Comparison of ENCODE assay signal across 19 cellular contexts in genomic region chr10:103842605-103843004, GRCh38.
"Had no signal": no experiment of that assay in that cellular context is flagged by ENCODE, and none has a peak within 500 bp of the region (broad histone marks: within the 10 kb centered on the region; RNA-seq: fewer than 3 reads in every experiment).

No MANE protein-coding gene starts in this region.

- H3K27ac Mint-ChIP-seq: activated CD4-positive, alpha-beta memory T cell treated with anti-CD3 and anti-CD28 coated beads, Interleukin-2, amount 10 ng/mL, durations not matched to agents 7 days and 5 days; activated naive CD8-positive, alpha-beta T cell treated with anti-CD3 and anti-CD28 coated beads, Interleukin-2, amount 10 ng/mL, durations not matched to agents 7 days and 5 days; stimulated activated effector memory CD8-positive, alpha-beta T cell treated with anti-CD3 and anti-CD28 coated beads, Interleukin-12 subunit alpha, Interleukin-12 subunit beta, amount 100 ng/mL, for 72 hours had no signal

- ATAC-seq: left ventricle myocardium superior had no signal

- H3K4me3 ChIP-seq: breast epithelium, esophagus squamous epithelium, thyroid gland, vagina had no signal

- H3K36me3 Mint-ChIP-seq: activated naive CD8-positive, alpha-beta T cell treated with anti-CD3 and anti-CD28 coated beads, Interleukin-2, amount 10 ng/mL, durations not matched to agents 7 days and 5 days; stimulated activated effector memory CD8-positive, alpha-beta T cell treated with anti-CD3 and anti-CD28 coated beads, Interleukin-12 subunit alpha, Interleukin-12 subunit beta, amount 100 ng/mL, for 72 hours had no signal

- DNase-seq: activated CD4-positive, alpha-beta memory T cell treated with anti-CD3 and anti-CD28 coated beads, Interleukin-2, amount 10 ng/mL, durations not matched to agents 7 days and 5 days; activated gamma-delta T cell; activated naive CD8-positive, alpha-beta T cell treated with anti-CD3 and anti-CD28 coated beads, Interleukin-2, amount 10 ng/mL, durations not matched to agents 7 days and 5 days; activated T-cell treated with anti-CD3 and anti-CD28 coated beads, Interleukin-2, amount 50 U/mL, for 48 hours; anterior cingulate cortex; esophagus squamous epithelium; foreskin fibroblast; head of caudate nucleus; islet precursor cell; left ventricle myocardium superior; mesenchymal stem cell; T1000; thyroid gland had no signal

- H3K27ac ChIP-seq: parathyroid adenoma, thyroid gland, VCaP had no signal

- H3K4me3 Mint-ChIP-seq: activated CD4-positive, alpha-beta memory T cell treated with anti-CD3 and anti-CD28 coated beads, Interleukin-2, amount 10 ng/mL, durations not matched to agents 7 days and 5 days; activated naive CD8-positive, alpha-beta T cell treated with anti-CD3 and anti-CD28 coated beads, Interleukin-2, amount 10 ng/mL, durations not matched to agents 7 days and 5 days; neural crest cell; stimulated activated effector memory CD8-positive, alpha-beta T cell treated with anti-CD3 and anti-CD28 coated beads, Interleukin-12 subunit alpha, Interleukin-12 subunit beta, amount 100 ng/mL, for 72 hours had no signal

- H3K9me3 ChIP-seq: breast epithelium, esophagus squamous epithelium, thyroid gland, vagina had no signal

- H3K4me1 ChIP-seq: parathyroid adenoma had no signal

- H3K27me3 Mint-ChIP-seq: activated naive CD8-positive, alpha-beta T cell treated with anti-CD3 and anti-CD28 coated beads, Interleukin-2, amount 10 ng/mL, durations not matched to agents 7 days and 5 days had no signal

- H3K36me3 ChIP-seq: breast epithelium, esophagus squamous epithelium, thyroid gland, vagina had no signal

- H3K9ac ChIP-seq: parathyroid adenoma had no signal

- H3K27me3 ChIP-seq: breast epithelium, esophagus squamous epithelium, thyroid gland, vagina had no signal

- H3K9me3 Mint-ChIP-seq: activated CD4-positive, alpha-beta memory T cell treated with anti-CD3 and anti-CD28 coated beads, Interleukin-2, amount 10 ng/mL, durations not matched to agents 7 days and 5 days; activated naive CD8-positive, alpha-beta T cell treated with anti-CD3 and anti-CD28 coated beads, Interleukin-2, amount 10 ng/mL, durations not matched to agents 7 days and 5 days; neural crest cell; stimulated activated effector memory CD8-positive, alpha-beta T cell treated with anti-CD3 and anti-CD28 coated beads, Interleukin-12 subunit alpha, Interleukin-12 subunit beta, amount 100 ng/mL, for 72 hours had no signal
